In genomic region chr15:91051248-91051647, GRCh38 we compare ENCODE assay signal across 36 cellular contexts. TPM values are rescaled to one million over a fixed set of nuclear protein-coding genes. Genes with fewer than 3 reads are reported as not detected.
"Had no signal": no experiment of that assay in that cellular context is flagged by ENCODE, and none has a peak within 500 bp of the region (broad histone marks: within the 10 kb centered on the region; RNA-seq: fewer than 3 reads in every experiment).

No MANE protein-coding gene starts in this region.

- H3K36me3 ChIP-seq: MG63 had no signal

- H3K27ac ChIP-seq: KMS-11 had no signal

- H3K9ac ChIP-seq: KMS-11 had no signal

- H3K4me3 ChIP-seq: MG63 had no signal

- H3K9me3 ChIP-seq: MG63 had no signal

- H3K4me2 ChIP-seq: KMS-11 had no signal

- DNase-seq: Karpas-422, Kasumi-1, KG1, MG63, MM.1S, MV-4-11, NCI-H1048, NCI-H1092, NCI-H1092 treated with DMSO at 0.1 percent for 48 hours, NCI-H1105, NCI-H1105 treated with DMSO at 0.1 percent for 48 hours, NCI-H1417, NCI-H1417 treated with DMSO at 0.1 percent for 48 hours, NCI-H1436, NCI-H1436 treated with DMSO at 0.1 percent for 48 hours, NCI-H146, NCI-H1694, NCI-H1694 treated with DMSO at 0.1 percent for 48 hours, NCI-H187, NCI-H187 treated with DMSO at 0.1 percent for 48 hours, NCI-H1930, NCI-H2029, NCI-H2029 treated with DMSO at 0.1 percent for 48 hours, NCI-H2081, NCI-H2081 treated with DMSO at 0.1 percent for 48 hours, NCI-H2107, NCI-H2171, NCI-H2171 treated with DMSO at 0.1 percent for 48 hours, NCI-H2227 treated with DMSO at 0.1 percent for 48 hours, NCI-H226, NCI-H345, NCI-H446, NCI-H446 treated with DMSO at 0.1 percent for 48 hours had no signal

RNA-seq across cellular contexts. Expression of gene SV2B, which starts 48.8 kb away (rescaled TPM):
- total RNA-seq: LHCN-M2, M059J had no signal
